Comparison of ENCODE assay signal across 29 cellular contexts in the genomic region with DNA sequence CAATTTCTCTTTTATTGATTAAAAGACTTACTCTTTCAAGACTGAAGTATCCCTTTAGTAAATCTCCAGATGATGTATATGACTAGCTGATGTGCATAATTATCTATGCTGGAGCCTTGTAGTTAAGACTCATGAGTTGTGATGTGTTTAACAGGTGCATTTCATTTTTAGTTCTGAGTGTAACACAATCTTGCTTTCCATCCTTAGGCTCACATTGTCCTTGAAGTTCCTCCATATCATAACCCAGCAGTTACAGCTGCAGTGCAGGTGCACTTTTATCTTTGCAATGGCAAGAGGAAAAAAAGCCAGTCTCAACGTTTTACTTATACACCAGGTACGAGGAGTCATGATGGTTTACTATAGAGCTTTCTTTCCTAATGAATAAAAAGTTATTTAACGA. TPM values are rescaled to one million over a fixed set of nuclear protein-coding genes. Genes with fewer than 3 reads are reported as not detected.
"Had no signal": no experiment of that assay in that cellular context is flagged by ENCODE, and none has a peak within 500 bp of the region (broad histone marks: within the 10 kb centered on the region; RNA-seq: fewer than 3 reads in every experiment).

No MANE protein-coding gene starts in this region.

- H3K4me3 Mint-ChIP-seq: activated CD4-positive, alpha-beta memory T cell treated with anti-CD3 and anti-CD28 coated beads for 36 hours; activated CD4-positive, alpha-beta T cell treated with anti-CD3 and anti-CD28 coated beads, Interleukin-2, amount 10 ng/mL, durations not matched to agents 7 days and 5 days; activated naive CD4-positive, alpha-beta T cell treated with anti-CD3 and anti-CD28 coated beads, Interleukin-2, amount 50 U/mL, for 24 hours; activated T-helper 1 cell treated with anti-CD3 and anti-CD28 coated beads, Interleukin-12 subunit alpha, Interleukin-12 subunit beta, Interleukin-2, Interleukin-4 antibody, amounts not matched to agents 30 ng/mL and 10 ng/mL and 1 ng/mL, durations not matched to agents 14 hours and 24 hours and 36 hours had no signal

- ATAC-seq: Panc1, Right ventricle myocardium inferior had no signal

- H3K4me3 ChIP-seq: SK-N-MC had no signal

- H3K27me3 Mint-ChIP-seq: activated CD4-positive, alpha-beta memory T cell treated with anti-CD3 and anti-CD28 coated beads for 36 hours; activated CD4-positive, alpha-beta T cell treated with anti-CD3 and anti-CD28 coated beads, Interleukin-2, amount 10 ng/mL, durations not matched to agents 7 days and 5 days; activated naive CD4-positive, alpha-beta T cell treated with anti-CD3 and anti-CD28 coated beads, Interleukin-2, amount 50 U/mL, for 24 hours had no signal

- H3K9me3 Mint-ChIP-seq: activated CD4-positive, alpha-beta memory T cell treated with anti-CD3 and anti-CD28 coated beads for 36 hours; activated CD4-positive, alpha-beta T cell treated with anti-CD3 and anti-CD28 coated beads, Interleukin-2, amount 10 ng/mL, durations not matched to agents 7 days and 5 days; activated naive CD4-positive, alpha-beta T cell treated with anti-CD3 and anti-CD28 coated beads, Interleukin-2, amount 50 U/mL, for 24 hours; activated T-helper 1 cell treated with anti-CD3 and anti-CD28 coated beads, Interleukin-12 subunit alpha, Interleukin-12 subunit beta, Interleukin-2, Interleukin-4 antibody, amounts not matched to agents 30 ng/mL and 10 ng/mL and 1 ng/mL, durations not matched to agents 14 hours and 24 hours and 36 hours had no signal

- H3K27ac ChIP-seq: SK-N-MC, VCaP had no signal

- H3K4me1 Mint-ChIP-seq: activated CD4-positive, alpha-beta T cell treated with anti-CD3 and anti-CD28 coated beads, Interleukin-2, amount 10 ng/mL, durations not matched to agents 7 days and 5 days had no signal

- H3K27ac Mint-ChIP-seq: activated CD4-positive, alpha-beta memory T cell treated with anti-CD3 and anti-CD28 coated beads for 36 hours; activated CD4-positive, alpha-beta T cell treated with anti-CD3 and anti-CD28 coated beads, Interleukin-2, amount 10 ng/mL, durations not matched to agents 7 days and 5 days; activated naive CD4-positive, alpha-beta T cell treated with anti-CD3 and anti-CD28 coated beads, Interleukin-2, amount 50 U/mL, for 24 hours; activated T-helper 1 cell treated with anti-CD3 and anti-CD28 coated beads, Interleukin-12 subunit alpha, Interleukin-12 subunit beta, Interleukin-2, Interleukin-4 antibody, amounts not matched to agents 30 ng/mL and 10 ng/mL and 1 ng/mL, durations not matched to agents 14 hours and 24 hours and 36 hours had no signal

- DNase-seq: activated CD4-positive, alpha-beta memory T cell treated with anti-CD3 and anti-CD28 coated beads for 36 hours; activated CD4-positive, alpha-beta T cell treated with anti-CD3 and anti-CD28 coated beads, Interleukin-2, amount 10 ng/mL, durations not matched to agents 7 days and 5 days; activated CD4-positive, CD25-positive, alpha-beta regulatory T cell; activated CD8-positive, alpha-beta memory T cell treated with anti-CD3 and anti-CD28 coated beads, Interleukin-2, amount 50 U/mL, for 4 hours; activated effector memory CD4-positive, alpha-beta T cell treated with Interleukin-2 at 50 U/mL for 16 hours; activated naive CD4-positive, alpha-beta T cell; activated T-cell treated with anti-CD3 and anti-CD28 coated beads, Interleukin-2, amount 50 U/mL, for 1 hour; cerebellar nuclear complex; KBM-7; NCI-H1048; NCI-H146; NCI-H187 treated with DMSO at 0.1 percent for 48 hours; NCI-H2081 treated with DMSO at 0.1 percent for 48 hours; NCI-H510A treated with DMSO at 0.1 percent for 48 hours; NCI-H69; NK-92 treated with Interleukin-12 subunit alpha and Interleukin-12 subunit beta, amount 100 ng/mL, for 24 hours; OCI-M1; RPMI8226; T-helper 1 cell had no signal

RNA-seq across cellular contexts. Expression of gene ESRP2, which starts 52.9 kb away (rescaled TPM):
- total RNA-seq: cardiac septum; LHCN-M2; M059J; T-helper 2 cell treated with Interferon-gamma antibody and Interleukin-4, amounts not matched to agents 100 ng/mL and 5 ng/mL, for 36 hours had no signal
